Comparison of ENCODE assay signal across 7 cellular contexts in the genomic region with DNA sequence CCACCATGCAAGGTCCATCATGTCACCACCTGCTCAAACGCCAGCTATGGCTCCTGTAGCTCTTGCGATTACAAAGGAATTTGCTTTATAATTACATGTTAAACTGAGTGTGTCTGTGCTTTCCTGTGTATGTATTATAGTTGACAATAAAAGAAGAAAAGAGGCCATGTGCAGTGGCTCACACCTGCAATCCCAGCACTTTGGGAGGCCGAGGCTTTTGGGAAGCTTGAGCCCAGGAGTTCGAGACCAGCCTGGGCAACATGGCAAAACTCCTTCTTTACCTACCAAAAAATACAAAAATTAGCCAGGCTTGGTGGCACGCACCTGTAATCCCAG. TPM values are rescaled to one million over a fixed set of nuclear protein-coding genes. Genes with fewer than 3 reads are reported as not detected.
A peak's percentile ranks its signal among the peaks of the same experiment; 100 is the strongest.
DNase-seq lines count a peak whose midpoint lies in the region; ATAC-seq and TF ChIP-seq lines count a peak whose summit lies in the region.

No MANE protein-coding gene starts in this region.

- peak overlapping the region; percentile 99 for H3K27ac Mint-ChIP-seq in T-cell

- TF ChIP-seq CTCF in hepatocyte (IDR thresholded peaks at IDR 0.05; ENCODE audit: poor library complexity) (no peak), smooth muscle cell (IDR thresholded peaks at IDR 0.05; ENCODE audit: borderline replicate concordance, insufficient read depth, poor library complexity, severe bottlenecking) (no peak)

- WGBS in hepatocyte (ENCODE audit: low lambda C conversion rate, missing lambda C conversion rate): 75% methylated on average over 5 of the region's 5 CpGs
- 71% methylated on average over 5 of the region's 5 CpGs for WGBS in smooth muscle cell (ENCODE audit: low lambda C conversion rate)

- peak overlapping the region; percentile 12 for H2AFZ ChIP-seq in hepatocyte
- no peak overlapping the region for H2AFZ ChIP-seq in smooth muscle cell (ENCODE audit: low read depth)

- no peaks in the 10 kb centered on the region for H3K27me3 Mint-ChIP-seq in T-cell

- DNase-seq in T-cell (no peak), hepatocyte (ENCODE audit: low spot score) (no peak), smooth muscle cell (lab: John Stamatoyannopoulos, UW; ENCODE audit: unreplicated experiment) (no peak), SKM-1 (lab: John Stamatoyannopoulos, UW; ENCODE audit: unreplicated experiment) (no peak), LoVo (ENCODE audit: low spot score) (no peak)
- no peak for DNase-seq in NK-92 treated with Interleukin-12 subunit alpha and Interleukin-12 subunit beta, amount 100 ng/mL, for 24 hours (lab: John Stamatoyannopoulos, UW)

- no peak overlapping the region for H3K4me3 ChIP-seq in hepatocyte
- H3K4me3 ChIP-seq in smooth muscle cell: peak overlapping the region; percentile 57

- ATAC-seq in HG03159 (IDR thresholded peaks at IDR 0.05; ENCODE audit: unreplicated experiment) (peak; percentile 1), T-cell (replicated peaks in 1 of 4) (no peak)

- no peaks in the 10 kb centered on the region for H3K9me2 ChIP-seq in hepatocyte (replicated peaks; ENCODE audit: insufficient read depth)

- peaks cover 39% of the 10 kb centered on the region for H3K79me2 ChIP-seq in hepatocyte
- peaks cover 29% of the 10 kb centered on the region for H3K79me2 ChIP-seq in smooth muscle cell (ENCODE audit: low read depth)

- H3K9me3 ChIP-seq in hepatocyte (ENCODE audit: low read depth): no peaks in the 10 kb centered on the region
- no peaks in the 10 kb centered on the region for H3K9me3 ChIP-seq in smooth muscle cell (replicated peaks; ENCODE audit: low read depth)

- no peaks in the 10 kb centered on the region for H3K36me3 ChIP-seq in hepatocyte (replicated peaks; ENCODE audit: insufficient read depth, low read depth)
- no peaks in the 10 kb centered on the region for H3K36me3 ChIP-seq in smooth muscle cell (ENCODE audit: low read depth)

- H3F3A ChIP-seq in smooth muscle cell (ENCODE audit: low read depth): peaks cover 7% of the 10 kb centered on the region

- H3K4me2 ChIP-seq in hepatocyte: peak overlapping the region; percentile 94
- H3K4me2 ChIP-seq in smooth muscle cell: peak overlapping the region; percentile 90

- H3K27ac ChIP-seq in hepatocyte: peak overlapping the region; percentile 97
- H3K27ac ChIP-seq in smooth muscle cell (ENCODE audit: low read depth): peak overlapping the region; percentile 82

- POLR2A ChIA-PET in T-cell (lab: Charles Lee): interaction anchor here in 1 of 2 donors (0.6 to 1.5 kb wide), 3 partner anchors 33 to 199 kb away, joined by 3 to 10 read pairs (median 8); a partner anchor contains a TSS

- no peaks in the 10 kb centered on the region for H3K9me3 Mint-ChIP-seq in T-cell

- peaks cover 20% of the 10 kb centered on the region for H3K36me3 Mint-ChIP-seq in T-cell

- peaks cover 56 to 74% (median 72%) of the 10 kb centered on the region in 3 donors for H3K4me1 Mint-ChIP-seq in T-cell

- peak overlapping the region; percentile 83 for H3K9ac ChIP-seq in smooth muscle cell (ENCODE audit: low read depth)

- H3K27me3 ChIP-seq in hepatocyte (no peaks in the 10 kb centered on the region), smooth muscle cell (ENCODE audit: low read depth) (no peaks in the 10 kb centered on the region)

- H3K4me3 Mint-ChIP-seq in T-cell: peak overlapping the region; percentile 83 to 95 (median 95)

- CTCF ChIA-PET in T-cell (lab: Charles Lee): interaction anchor here (0.6 to 2.5 kb wide), 8 partner anchors 16 to 80 kb away, joined by 3 to 32 read pairs (median 4); a partner anchor contains a TSS

- H4K20me1 ChIP-seq in hepatocyte (ENCODE audit: insufficient read depth, poor library complexity, severe bottlenecking) (no peaks in the 10 kb centered on the region), smooth muscle cell (ENCODE audit: low read depth) (no peaks in the 10 kb centered on the region)

- peaks cover 33% of the 10 kb centered on the region for H3K4me1 ChIP-seq in hepatocyte (ENCODE audit: insufficient read depth)
- H3K4me1 ChIP-seq in smooth muscle cell (ENCODE audit: low read depth): peaks cover 31% of the 10 kb centered on the region

RNA-seq across cellular contexts. Expression of a gene that starts 27.0 kb away (rescaled TPM):
- total RNA-seq in T-cell (10 to 100 TPM in 3 of 5 donors, 1 to 10 TPM in 2; 7.8 to 14.9 (median 12.8) TPM), hepatocyte (4.5 and 4.9 TPM in 2 replicates), smooth muscle cell (4.0 and 5.5 TPM in 2 replicates)
- polyA plus RNA-seq in hepatocyte (4.3 and 6.7 TPM in 2 replicates), smooth muscle cell (5.7 and 7.3 TPM in 2 replicates)

RNA-seq across cellular contexts. Expression of a gene that starts 30.4 kb away (rescaled TPM):
- total RNA-seq in T-cell (100 to 1,000 TPM; 156 to 258 (median 217) TPM), hepatocyte (172 and 192 TPM in 2 replicates), smooth muscle cell (111 and 124 TPM in 2 replicates)
- polyA plus RNA-seq in hepatocyte (369 TPM in 2 replicates), smooth muscle cell (297 and 333 TPM in 2 replicates)

RNA-seq across cellular contexts. Expression of a gene that starts 33.5 kb away (rescaled TPM):
- total RNA-seq in T-cell (100 to 1,000 TPM; 216 to 245 (median 229) TPM), hepatocyte (345 and 381 TPM in 2 replicates), smooth muscle cell (310 and 343 TPM in 2 replicates)
- polyA plus RNA-seq in hepatocyte (503 and 581 TPM in 2 replicates), smooth muscle cell (491 and 511 TPM in 2 replicates)

RNA-seq across cellular contexts. Expression of a gene that starts 33.7 kb away (rescaled TPM):
- total RNA-seq in T-cell (1 to 10 TPM; 5.0 to 7.9 (median 6.4) TPM), hepatocyte (28.1 and 30.4 TPM in 2 replicates), smooth muscle cell (9.0 and 20.7 TPM in 2 replicates)
- polyA plus RNA-seq in hepatocyte (30.8 and 32.0 TPM in 2 replicates), smooth muscle cell (17.8 and 18.3 TPM in 2 replicates)

RNA-seq across cellular contexts. Expression of a gene that starts 43.7 kb away (rescaled TPM):
- total RNA-seq in T-cell (1 to 10 TPM; 2.5 to 6.9 (median 5.9) TPM), hepatocyte (73.2 and 74.5 TPM in 2 replicates), smooth muscle cell (24.7 and 26.9 TPM in 2 replicates)
- polyA plus RNA-seq in hepatocyte (71.3 and 79.0 TPM in 2 replicates), smooth muscle cell (15.5 and 27.5 TPM in 2 replicates)
